15 cellular contexts compared by ENCODE assay signal in genomic region chr11:17287058-17287457, GRCh38. TPM values are rescaled to one million over a fixed set of nuclear protein-coding genes. Genes with fewer than 3 reads are reported as not detected.
A peak's percentile ranks its signal among the peaks of the same experiment; 100 is the strongest.
DNase-seq lines count a peak whose midpoint lies in the region; ATAC-seq and TF ChIP-seq lines count a peak whose summit lies in the region.
"Had no signal": no experiment of that assay in that cellular context is flagged by ENCODE, and none has a peak within 500 bp of the region (broad histone marks: within the 10 kb centered on the region; RNA-seq: fewer than 3 reads in every experiment).

No MANE protein-coding gene starts in this region.

- H3K27ac Mint-ChIP-seq in activated naive CD8-positive, alpha-beta T cell: peak overlapping the region; percentile 50
- H3K27ac Mint-ChIP-seq in activated naive CD8-positive, alpha-beta T cell treated with anti-CD3 and anti-CD28 coated beads for 36 hours: no peak overlapping the region
- peak overlapping the region; percentile 53 to 90 for H3K27ac Mint-ChIP-seq in effector memory CD8-positive, alpha-beta T cell
- no peak overlapping the region for H3K27ac Mint-ChIP-seq in HFFc6
- H3K27ac Mint-ChIP-seq: GM23338 had no signal

- no peak overlapping the region for H3K27ac ChIP-seq in substantia nigra (ENCODE audit: low read depth, low read length, poor library complexity, severe bottlenecking)

- no peak overlapping the region for H3K4me3 ChIP-seq in Jurkat, Clone E6-1 (ENCODE audit: low read length)
- H3K4me3 ChIP-seq: GM23338 had no signal

- no peak for DNase-seq in activated naive CD8-positive, alpha-beta T cell treated with anti-CD3 and anti-CD28 coated beads for 36 hours
- peak; percentile 60 for DNase-seq in Jurkat, Clone E6-1 (ENCODE audit: low read depth, low spot score)
- peak; percentile 8 to 15 (median 11) for DNase-seq in effector memory CD8-positive, alpha-beta T cell
- DNase-seq in HFFc6 (no peak), substantia nigra (lab: John Stamatoyannopoulos, UW) (no peak)
- DNase-seq: C1 segment of cervical spinal cord; NCI-H1092 treated with DMSO at 0.1 percent for 48 hours; NCI-H1694; NCI-H2081 treated with DMSO at 0.1 percent for 48 hours; NCI-H748 treated with DMSO at 0.1 percent for 48 hours; NK-92 treated with Interleukin-12 subunit alpha and Interleukin-12 subunit beta, amount 100 ng/mL, for 24 hours; Right ventricle myocardium superior had no signal

- TF ChIP-seq CTCF in HFFc6 (IDR thresholded peaks at IDR 0.05): no peak

- H3K9me3 Mint-ChIP-seq in activated naive CD8-positive, alpha-beta T cell (ENCODE audit: low read depth): no peaks in the 10 kb centered on the region
- H3K9me3 Mint-ChIP-seq in activated naive CD8-positive, alpha-beta T cell treated with anti-CD3 and anti-CD28 coated beads for 36 hours: peaks cover 2% of the 10 kb centered on the region
- H3K9me3 Mint-ChIP-seq in effector memory CD8-positive, alpha-beta T cell: peaks cover 0 to 1% of the 10 kb centered on the region in 2 donors
- H3K9me3 Mint-ChIP-seq in HFFc6: no peaks in the 10 kb centered on the region
- H3K9me3 Mint-ChIP-seq: GM23338 had no signal

- peaks cover 63% of the 10 kb centered on the region for H3K4me1 Mint-ChIP-seq in activated naive CD8-positive, alpha-beta T cell (ENCODE audit: low read depth)
- H3K4me1 Mint-ChIP-seq in activated naive CD8-positive, alpha-beta T cell treated with anti-CD3 and anti-CD28 coated beads for 36 hours: peaks cover 51% of the 10 kb centered on the region
- H3K4me1 Mint-ChIP-seq in effector memory CD8-positive, alpha-beta T cell (ENCODE audit: low read depth in 2 of 2): peaks cover 21 to 45% of the 10 kb centered on the region in 2 donors
- H3K4me1 Mint-ChIP-seq in HFFc6 (ENCODE audit: low read depth): peaks cover 6% of the 10 kb centered on the region; the same call in 1 of the 2 replicates
- H3K4me1 Mint-ChIP-seq: GM23338 had no signal

- H3K36me3 Mint-ChIP-seq in activated naive CD8-positive, alpha-beta T cell: peaks cover 9% of the 10 kb centered on the region
- H3K36me3 Mint-ChIP-seq in activated naive CD8-positive, alpha-beta T cell treated with anti-CD3 and anti-CD28 coated beads for 36 hours: peaks cover 50% of the 10 kb centered on the region
- peaks cover 26% of the 10 kb centered on the region for H3K36me3 Mint-ChIP-seq in effector memory CD8-positive, alpha-beta T cell (ENCODE audit: insufficient read depth)
- H3K36me3 Mint-ChIP-seq in HFFc6 (ENCODE audit: low read depth): peaks cover 18% of the 10 kb centered on the region; the same call in 1 of the 2 replicates

- ATAC-seq in effector memory CD8-positive, alpha-beta T cell (replicated peaks): peak; percentile 56
- ATAC-seq in GM21390 (IDR thresholded peaks at IDR 0.05; ENCODE audit: unreplicated experiment): no peak
- ATAC-seq: GM23338 had no signal

- H3K4me3 Mint-ChIP-seq in activated naive CD8-positive, alpha-beta T cell: no peak overlapping the region
- H3K4me3 Mint-ChIP-seq in activated naive CD8-positive, alpha-beta T cell treated with anti-CD3 and anti-CD28 coated beads for 36 hours: no peak overlapping the region
- peak overlapping the region in 1 of 2 donors; percentile 72 for H3K4me3 Mint-ChIP-seq in effector memory CD8-positive, alpha-beta T cell
- no peak overlapping the region for H3K4me3 Mint-ChIP-seq in HFFc6
- H3K4me3 Mint-ChIP-seq: GM23338 had no signal

- no peaks in the 10 kb centered on the region for H3K27me3 Mint-ChIP-seq in activated naive CD8-positive, alpha-beta T cell
- H3K27me3 Mint-ChIP-seq in activated naive CD8-positive, alpha-beta T cell treated with anti-CD3 and anti-CD28 coated beads for 36 hours: no peaks in the 10 kb centered on the region
- no peaks in the 10 kb centered on the region for H3K27me3 Mint-ChIP-seq in effector memory CD8-positive, alpha-beta T cell
- no peaks in the 10 kb centered on the region; the same call in 1 of the 2 replicates for H3K27me3 Mint-ChIP-seq in HFFc6 (ENCODE audit: insufficient read depth)

RNA-seq across cellular contexts. Expression of gene NUCB2, which starts 10.5 kb away (rescaled TPM):
- total RNA-seq in activated naive CD8-positive, alpha-beta T cell treated with anti-CD3 and anti-CD28 coated beads for 36 hours: 10 to 100 TPM; 78.5 to 88.8 TPM
- 608 TPM for polyA plus RNA-seq in Jurkat, Clone E6-1 (2012; ENCODE audit: insufficient read depth, insufficient read length)
- total RNA-seq in HFFc6 (2021; fragmentation: NEBNext Ultra II Directional; extraction: Animal tissue kit (Norgen Biotek cat#: 25700)): 100 to 1,000 TPM; 124 to 180 (median 161) TPM

Comparison
In these comparisons a context has a peak if more than half of its experiments do, and no peak if none do; other contexts are left out.
1. H3K27ac Mint-ChIP-seq: peak in activated naive CD8-positive, alpha-beta T cell (single experiment) and effector memory CD8-positive, alpha-beta T cell (2 of 2); none in activated naive CD8-positive, alpha-beta T cell treated with anti-CD3 and anti-CD28 coated beads for 36 hours (single experiment) and HFFc6 (single experiment).
2. DNase-seq: peak in Jurkat, Clone E6-1 (single experiment) and effector memory CD8-positive, alpha-beta T cell (3 of 3); none in activated naive CD8-positive, alpha-beta T cell treated with anti-CD3 and anti-CD28 coated beads for 36 hours (single experiment), HFFc6 (single experiment) and substantia nigra (0 of 49).